ENCODE assay signal across 12 cellular contexts in genomic region chr2:158391876-158392275, GRCh38.
DNase-seq lines count a peak whose midpoint lies in the region; ATAC-seq and TF ChIP-seq lines count a peak whose summit lies in the region.
"Had no signal": no experiment of that assay in that cellular context is flagged by ENCODE, and none has a peak within 500 bp of the region (broad histone marks: within the 10 kb centered on the region; RNA-seq: fewer than 3 reads in every experiment).

No MANE protein-coding gene starts in this region.

- peaks cover 14% of the 10 kb centered on the region for H3K4me1 Mint-ChIP-seq in WTC11

- H3K27ac Mint-ChIP-seq in WTC11, result no peak overlapping the region
- H3K27ac Mint-ChIP-seq: activated T-helper 1 cell treated with anti-CD3 and anti-CD28 coated beads, Interleukin-12 subunit alpha, Interleukin-12 subunit beta, Interleukin-2, Interleukin-4 antibody, amounts not matched to agents 30 ng/mL and 10 ng/mL and 1 ng/mL, durations not matched to agents 14 hours and 24 hours and 36 hours had no signal

- no peaks in the 10 kb centered on the region for H3K27me3 Mint-ChIP-seq in WTC11 (ENCODE audit: low read depth)

- no peak overlapping the region for H3K4me3 Mint-ChIP-seq in WTC11
- H3K4me3 Mint-ChIP-seq: activated T-helper 1 cell treated with anti-CD3 and anti-CD28 coated beads, Interleukin-12 subunit alpha, Interleukin-12 subunit beta, Interleukin-2, Interleukin-4 antibody, amounts not matched to agents 30 ng/mL and 10 ng/mL and 1 ng/mL, durations not matched to agents 14 hours and 24 hours and 36 hours had no signal

- CTCF ChIA-PET in WTC11 (lab: Charles Lee), result no interaction called here

- H3K9me3 Mint-ChIP-seq in WTC11, result peaks cover under 1% of the 10 kb centered on the region; the same call in 1 of the 2 replicates

- peak; percentile 74 for DNase-seq in A172 (ENCODE audit: low spot score)
- DNase-seq in DMS153 treated with DMSO at 0.1 percent for 48 hours (lab: John Stamatoyannopoulos, UW; ENCODE audit: unreplicated experiment), result peak; percentile 25
- DNase-seq in NCI-H69 (lab: John Stamatoyannopoulos, UW), result peak; percentile 68
- DNase-seq in epithelial cell of esophagus (ENCODE audit: low read depth), result peak; percentile 82
- DNase-seq in NCI-H128 (lab: John Stamatoyannopoulos, UW; ENCODE audit: unreplicated experiment), result no peak
- no peak for DNase-seq in WTC11 (ENCODE audit: low spot score)
- DNase-seq in Right ventricle myocardium inferior (ENCODE audit: missing footprints), result no peak
- DNase-seq: Caco-2, NCI-H2081, pancreas had no signal

- H3K4me3 ChIP-seq in epithelial cell of esophagus (ENCODE audit: low read length), result no peak overlapping the region
- H3K4me3 ChIP-seq: pancreas had no signal

- POLR2A ChIA-PET in WTC11 (lab: Charles Lee), result no interaction called here

- intact Hi-C loops in Right ventricle myocardium inferior (cut with DNase I), result no loop called here

- no peak for ATAC-seq in HG02610 (IDR thresholded peaks at IDR 0.05; ENCODE audit: unreplicated experiment)
- no peak for ATAC-seq in WTC11
- no peak for ATAC-seq in Right ventricle myocardium inferior
- ATAC-seq: pancreas had no signal

- H3K36me3 Mint-ChIP-seq in WTC11, result no peaks in the 10 kb centered on the region

- TF ChIP-seq CTCF in epithelial cell of esophagus (IDR thresholded peaks at IDR 0.05; ENCODE audit: insufficient read depth, low read depth, low read length, missing control alignments) (no peak), WTC11 (IDR thresholded peaks at IDR 0.05) (no peak)

TF ChIP-seq in WTC11, 78 proteins besides CTCF, POLR2A, EP300 and RAD21:
- TF ChIP-seq TP53 (CRISPR knock-in tag; IDR thresholded peaks at IDR 0.05), result no peak
- TF ChIP-seq FOXK1 (CRISPR knock-in tag; IDR thresholded peaks at IDR 0.05), result no peak
- no peak for TF ChIP-seq ZNF232 (CRISPR knock-in tag; IDR thresholded peaks at IDR 0.05)
- TF ChIP-seq NFE2L1 (CRISPR knock-in tag; IDR thresholded peaks at IDR 0.05), result no peak

Comparison
In these comparisons a context has a peak if more than half of its experiments do, and no peak if none do; other contexts are left out.
1. DNase-seq: peak in A172 (single experiment), DMS153 treated with DMSO at 0.1 percent for 48 hours (single experiment), NCI-H69 (single experiment) and epithelial cell of esophagus (single experiment); none in NCI-H128 (single experiment), WTC11 (single experiment) and Right ventricle myocardium inferior (single experiment).